Comparison of ENCODE assay signal across 1 cellular context in genomic region chr3:100650651-100651611, GRCh38.
TF ChIP-seq lines count a peak whose summit lies in the region.

No MANE protein-coding gene starts in this region.

TF ChIP-seq in K562, 482 proteins besides CTCF, POLR2A, EP300 and RAD21 (continued from another document):
- TF ChIP-seq HDAC3 (IDR thresholded peaks at IDR 0.05; ENCODE audit: borderline replicate concordance, partially characterized antibody) (no peak), ARID3A (IDR thresholded peaks at IDR 0.05; ENCODE audit: borderline replicate concordance, low read depth, low read length) (0 out of 2 replicates have a peak, but pooled peaks have one; percentile 20), ZBED1 (IDR thresholded peaks at IDR 0.05) (no peak), SUPT5H (IDR thresholded peaks at IDR 0.05) (no peak), JUNB (CRISPR knock-in tag; conservative IDR thresholded peaks at IDR 0.05) (0 out of 2 replicates have a peak, but pooled peaks have one; percentile 39), DEAF1 (CRISPR knock-in tag; IDR thresholded peaks at IDR 0.05) (0 out of 2 replicates have a peak, but pooled peaks have one; percentile 26), FOSL1 (tag; conservative IDR thresholded peaks at IDR 0.05) (peak; percentile 67), L3MBTL2 (IDR thresholded peaks at IDR 0.05) (peak; percentile 22; the same call in 1 of the 2 replicates), JUN (IDR thresholded peaks at IDR 0.05; ENCODE audit: borderline replicate concordance, low read depth, low read length) (0 out of 2 replicates have a peak, but pooled peaks have one; percentile 9), JUN (CRISPR knock-in tag; IDR thresholded peaks at IDR 0.05; ENCODE audit: borderline replicate concordance) (no peak), JUND (IDR thresholded peaks at IDR 0.05; ENCODE audit: borderline replicate concordance, low read depth, low read length) (peak; percentile 59; the same call in 1 of the 2 replicates), JUND (tag; IDR thresholded peaks at IDR 0.05; ENCODE audit: borderline replicate concordance, low read depth, low read length) (peak; percentile 75), MEIS2 (IDR thresholded peaks at IDR 0.05; ENCODE audit: partially characterized antibody) (no peak), ELF1 (tag; IDR thresholded peaks at IDR 0.05) (peak; percentile 59; the same call in 1 of the 2 replicates), ZSCAN29 (IDR thresholded peaks at IDR 0.05) (no peak), CREB3L1 (IDR thresholded peaks at IDR 0.05; ENCODE audit: borderline replicate concordance, low read depth) (peak; percentile 84), SPI1 (IDR thresholded peaks at IDR 0.05; ENCODE audit: borderline replicate concordance, low read depth, low read length) (peak; percentile 87), NUFIP1 (IDR thresholded peaks at IDR 0.05; ENCODE audit: partially characterized antibody) (no peak), ZNF316 (IDR thresholded peaks at IDR 0.05) (0 out of 2 replicates have a peak, but pooled peaks have one; percentile 2)
TF ChIP-seq in K562: peak in this region for 13.
